Comparison of ENCODE assay signal across 2 cellular contexts in the genomic region with DNA sequence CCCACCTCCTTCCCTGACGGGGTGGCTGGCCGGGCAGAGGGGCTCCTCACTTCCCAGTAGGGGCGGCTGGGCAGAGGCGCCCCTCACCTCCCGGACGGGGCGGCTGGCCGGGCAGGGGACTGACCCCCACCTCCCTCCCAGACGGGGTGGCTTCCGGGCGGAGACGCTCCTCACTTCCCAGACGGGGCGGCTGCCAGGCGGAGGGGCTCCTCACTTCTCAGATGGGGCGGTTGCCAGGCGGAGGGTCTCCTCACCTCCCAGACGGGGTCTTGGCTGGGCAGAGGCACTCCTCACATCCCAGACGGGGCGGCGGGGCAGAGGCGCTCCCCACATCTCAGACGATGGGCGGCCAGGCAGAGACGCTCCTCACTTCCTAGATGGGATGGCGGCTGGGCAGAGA. TPM values are rescaled to one million over a fixed set of nuclear protein-coding genes. Genes with fewer than 3 reads are reported as not detected.
A peak's percentile ranks its signal among the peaks of the same experiment; 100 is the strongest.
DNase-seq lines count a peak whose midpoint lies in the region.
"Not testable (repeated sequence)": the region's sequence is repeated elsewhere in the genome, so short reads cannot be mapped to it uniquely, and the experiment has no call there.
"Had no signal": no experiment of that assay in that cellular context is flagged by ENCODE, and none has a peak within 500 bp of the region (broad histone marks: within the 10 kb centered on the region; RNA-seq: fewer than 3 reads in every experiment).

No MANE protein-coding gene starts in this region.

- intact Hi-C loops in posterior vena cava (cut with DNase I), result not testable (repeated sequence)

- DNase-seq in posterior vena cava (ENCODE audit: low spot score), result peak; percentile 37

RNA-seq across cellular contexts. Expression of gene XYLT1, which starts 35.1 kb away (rescaled TPM):
- 10 to 100 TPM; 32.4 to 33.1 TPM for total RNA-seq in posterior vena cava
- total RNA-seq: A172 had no signal
